ENCODE assay signal across 14 cellular contexts in the genomic region with DNA sequence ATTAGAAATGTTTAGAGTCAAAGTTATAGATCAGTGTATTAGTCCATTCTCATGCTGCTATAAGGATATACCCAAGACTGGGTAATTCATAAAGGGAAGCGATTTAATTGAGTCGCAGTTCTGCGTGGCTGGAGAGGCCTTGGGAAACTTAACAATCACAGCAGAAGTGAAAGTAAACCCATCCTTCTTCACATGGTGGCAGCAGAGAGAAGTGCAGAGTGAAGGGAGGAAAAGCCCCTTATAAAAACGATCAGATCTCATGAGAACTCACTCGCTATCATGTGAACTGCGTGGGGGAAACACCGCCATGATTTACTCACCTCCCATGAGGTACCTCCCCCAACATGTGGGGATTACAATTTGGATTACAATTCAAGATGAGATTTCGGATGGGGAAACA.
DNase-seq lines count a peak whose midpoint lies in the region; ATAC-seq and TF ChIP-seq lines count a peak whose summit lies in the region.
"Had no signal": no experiment of that assay in that cellular context is flagged by ENCODE, and none has a peak within 500 bp of the region (broad histone marks: within the 10 kb centered on the region; RNA-seq: fewer than 3 reads in every experiment).

No MANE protein-coding gene starts in this region.

- no peaks in the 10 kb centered on the region for H3K36me3 ChIP-seq in SK-N-SH (replicated peaks in 1 of 2; ENCODE audit: control insufficient read depth in 1 of 2, insufficient read depth in 2 of 2, low read length in 1 of 2)

- H4K20me1 ChIP-seq in SK-N-SH (ENCODE audit: insufficient read depth): no peaks in the 10 kb centered on the region

- CTCF ChIA-PET in SK-N-SH (lab: Yijun Ruan, JAX): no interaction called here

- no peaks in the 10 kb centered on the region for H3K27me3 ChIP-seq in SK-N-SH (ENCODE audit: insufficient read depth)

- H2AFZ ChIP-seq in SK-N-SH (ENCODE audit: low read depth): no peak overlapping the region

- H3K4me2 ChIP-seq in SK-N-SH: peak overlapping the region; percentile 40

- ATAC-seq in GM19395 (IDR thresholded peaks at IDR 0.05; ENCODE audit: unreplicated experiment) (no peak), GM19023 (IDR thresholded peaks at IDR 0.05; ENCODE audit: unreplicated experiment) (no peak)
- ATAC-seq: activated CD8-positive, alpha-beta memory T cell treated with anti-CD3 and anti-CD28 coated beads, Interleukin-2, amount 10 ng/mL, durations not matched to agents 7 days and 5 days; activated naive CD8-positive, alpha-beta T cell treated with anti-CD3 and anti-CD28 coated beads, Interleukin-2, amount 50 U/mL, for 24 hours; stimulated activated memory B cell treated with anti-CD40 and anti-IgM and Interleukin-4, amounts not matched to agents 10 μg/mL and 1 μg/mL and 100 μg/mL, for 72 hours had no signal

- H3K9me2 ChIP-seq in SK-N-SH: no peaks in the 10 kb centered on the region

- 0 out of 2 replicates have a peak, but pooled peaks have one; percentile 9 for TF ChIP-seq RAD21 in SK-N-SH (IDR thresholded peaks at IDR 0.05; ENCODE audit: low read length)

- DNase-seq in AG09319 (ENCODE audit: extremely low read depth, low read depth) (no peak), M059J (ENCODE audit: low read depth) (peak; percentile 18), SK-N-SH (no peak), globus pallidus (ENCODE audit: low spot score) (peak; percentile 27), NCI-H128 (lab: John Stamatoyannopoulos, UW; ENCODE audit: unreplicated experiment) (no peak), NCI-H526 (lab: John Stamatoyannopoulos, UW) (no peak)
- DNase-seq: activated CD8-positive, alpha-beta memory T cell treated with anti-CD3 and anti-CD28 coated beads, Interleukin-2, amount 10 ng/mL, durations not matched to agents 7 days and 5 days; activated naive CD8-positive, alpha-beta T cell treated with anti-CD3 and anti-CD28 coated beads, Interleukin-2, amount 50 U/mL, for 24 hours; CD4-positive, CD25-positive, alpha-beta regulatory T cell; NCI-H2029; stimulated activated CD4-positive, alpha-beta T cell treated with anti-CD3 and anti-CD28 coated beads, Interleukin-1b, Interleukin-23, amount 100 ng/mL, for 48 hours had no signal

- peak overlapping the region; percentile 7 to 19; a peak in 2 of 4 replicates for H3K4me3 ChIP-seq in SK-N-SH (ENCODE audit: low read depth in 2 of 2, low read length in 1 of 2)

- H3K9me3 ChIP-seq in SK-N-SH: no peaks in the 10 kb centered on the region

- H3K27ac ChIP-seq in SK-N-SH (ENCODE audit: low read depth in 2 of 2, low read length in 1 of 2): no peak overlapping the region

- POLR2A ChIA-PET in SK-N-SH (lab: Yijun Ruan, JAX): no interaction called here

- H3K9ac ChIP-seq in SK-N-SH: no peak overlapping the region

- no peaks in the 10 kb centered on the region for H3K79me2 ChIP-seq in SK-N-SH (ENCODE audit: insufficient read depth)

- H3K4me1 ChIP-seq in SK-N-SH (ENCODE audit: control insufficient read depth in 1 of 2, insufficient read depth in 2 of 2, low read depth in 1 of 2, low read length in 1 of 2): no peaks in the 10 kb centered on the region

- WGBS in SK-N-SH (ENCODE audit: low lambda C conversion rate): 30% methylated on average over 8 of the region's 8 CpGs

- no peaks in the 10 kb centered on the region for H3F3A ChIP-seq in SK-N-SH (replicated peaks; ENCODE audit: insufficient read depth)

- no peak for TF ChIP-seq EP300 in SK-N-SH (IDR thresholded peaks at IDR 0.05; ENCODE audit: borderline replicate concordance in 1 of 2, low read depth in 1 of 2, low read length in 1 of 2)

- peak; percentile 15; the same call in 1 of the 2 replicates for TF ChIP-seq CTCF in AG09319 (IDR thresholded peaks at IDR 0.05; ENCODE audit: low read depth, low read length)
- TF ChIP-seq CTCF in SK-N-SH (IDR thresholded peaks at IDR 0.05): peak; percentile 33; the same call in 1 of the 2 replicates

TF ChIP-seq in SK-N-SH, 30 proteins besides CTCF, POLR2A, EP300 and RAD21:
- TF ChIP-seq NRF1 (IDR thresholded peaks at IDR 0.05; ENCODE audit: low read depth, low read length) (no peak), SMC3 (IDR thresholded peaks at IDR 0.05; ENCODE audit: low read depth, low read length) (0 out of 2 replicates have a peak, but pooled peaks have one; percentile 13)

Comparison
In these comparisons a context has a peak if more than half of its experiments do, and no peak if none do; other contexts are left out.
1. DNase-seq: peak in M059J (single experiment) and globus pallidus (single experiment); none in AG09319 (single experiment), SK-N-SH (single experiment), NCI-H128 (single experiment) and NCI-H526 (0 of 2).